ENCODE assay signal across 11 cellular contexts in the genomic region with DNA sequence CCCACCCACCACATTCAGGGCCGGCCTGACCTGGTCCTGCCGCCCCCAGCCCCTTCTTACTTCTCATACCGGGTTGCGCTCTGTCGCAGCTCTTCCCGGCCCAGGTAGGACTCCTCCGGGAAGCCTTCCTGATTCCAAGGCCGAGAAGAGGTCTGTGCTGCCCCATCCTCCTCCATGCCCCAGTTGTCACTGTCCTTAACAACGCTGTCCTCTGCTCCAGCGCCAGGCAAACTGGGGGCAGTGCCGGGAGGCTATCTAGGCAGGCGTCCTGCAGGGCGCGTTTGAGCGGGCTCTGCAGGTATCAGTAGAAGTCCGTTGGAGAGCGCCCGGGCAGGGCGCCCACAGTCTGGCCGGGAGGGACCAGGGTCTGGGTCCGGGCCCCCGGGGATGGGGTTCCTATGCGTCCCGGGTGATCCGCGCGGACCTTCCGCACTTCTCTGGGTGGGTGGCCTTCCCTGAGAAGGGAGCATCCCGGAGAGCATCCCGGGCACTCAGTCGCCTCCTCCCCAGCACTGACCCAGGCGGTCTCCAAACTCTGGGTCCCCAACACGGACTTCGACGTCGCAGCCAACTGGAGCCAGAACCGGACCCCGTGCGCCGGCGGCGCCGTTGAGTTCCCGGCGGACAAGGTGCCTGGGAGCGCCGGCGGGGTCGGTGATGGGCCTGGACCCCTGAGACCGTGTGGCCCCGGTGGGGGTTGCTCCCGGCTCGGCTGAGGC. TPM values are rescaled to one million over a fixed set of nuclear protein-coding genes. Genes with fewer than 3 reads are reported as not detected.
DNase-seq lines count a peak whose midpoint lies in the region; ATAC-seq, FAIRE-seq and TF ChIP-seq lines count a peak whose summit lies in the region.
"Had no signal": no experiment of that assay in that cellular context is flagged by ENCODE, and none has a peak within 500 bp of the region (broad histone marks: within the 10 kb centered on the region; RNA-seq: fewer than 3 reads in every experiment).

No MANE protein-coding gene starts in this region.

- TF ChIP-seq CTCF in keratinocyte (optimal IDR thresholded peaks at IDR 0.05 in 1 of 3, IDR thresholded peaks at IDR 0.05 in 1 of 3, conservative IDR thresholded peaks at IDR 0.05 in 1 of 3; ENCODE audit: extremely low read depth in 1 of 3, insufficient read depth in 2 of 3, low read length in 3 of 3) (no peak), suprapubic skin (IDR thresholded peaks at IDR 0.05) (no peak)

- no peak for TF ChIP-seq EP300 in suprapubic skin (IDR thresholded peaks at IDR 0.05)

- WGBS in suprapubic skin: 7% methylated on average over 39 of the region's 53 CpGs

- dilution Hi-C loops in keratinocyte (cut with MboI; ENCODE audit: extremely low pct_ligation_motif_present, low sequenced_read_pairs): no loop called here

- intact Hi-C loops in activated naive CD4-positive, alpha-beta T cell treated with anti-CD3 and anti-CD28 coated beads for 36 hours (cut with micrococcal nuclease): no loop called here

- H3K27ac Mint-ChIP-seq in activated naive CD4-positive, alpha-beta T cell treated with anti-CD3 and anti-CD28 coated beads for 36 hours: no peak overlapping the region
- no peak overlapping the region for H3K27ac Mint-ChIP-seq in activated naive CD8-positive, alpha-beta T cell treated with anti-CD3 and anti-CD28 coated beads, Interleukin-2, amount 10 ng/mL, durations not matched to agents 7 days and 5 days

- no peak for FAIRE-seq in keratinocyte (lab: Jason Lieb, UNC)

- H3K4me3 ChIP-seq in keratinocyte (ENCODE audit: control insufficient read depth in 2 of 3, extremely low read depth in 1 of 3, insufficient read depth in 2 of 3, low read depth in 1 of 3, low read length in 3 of 3) (peak overlapping the region; percentile 11 to 35 (median 29)), suprapubic skin (peak overlapping the region; percentile 31)

- H3K4me1 Mint-ChIP-seq in activated naive CD4-positive, alpha-beta T cell treated with anti-CD3 and anti-CD28 coated beads for 36 hours (ENCODE audit: low read depth): peaks cover 7% of the 10 kb centered on the region
- H3K4me1 Mint-ChIP-seq in activated naive CD8-positive, alpha-beta T cell treated with anti-CD3 and anti-CD28 coated beads, Interleukin-2, amount 10 ng/mL, durations not matched to agents 7 days and 5 days: peaks cover 2% of the 10 kb centered on the region

- H3K9me3 Mint-ChIP-seq in activated naive CD4-positive, alpha-beta T cell treated with anti-CD3 and anti-CD28 coated beads for 36 hours: no peaks in the 10 kb centered on the region
- H3K9me3 Mint-ChIP-seq in activated naive CD8-positive, alpha-beta T cell treated with anti-CD3 and anti-CD28 coated beads, Interleukin-2, amount 10 ng/mL, durations not matched to agents 7 days and 5 days: no peaks in the 10 kb centered on the region

- no peaks in the 10 kb centered on the region for H4K20me1 ChIP-seq in keratinocyte (ENCODE audit: control insufficient read depth, extremely low read depth, insufficient read depth, low read length)

- H3K9me3 ChIP-seq in keratinocyte (ENCODE audit: control insufficient read depth, low read depth, low read length) (peaks cover 1% of the 10 kb centered on the region), suprapubic skin (no peaks in the 10 kb centered on the region)

- H3K27me3 Mint-ChIP-seq in activated naive CD4-positive, alpha-beta T cell treated with anti-CD3 and anti-CD28 coated beads for 36 hours (ENCODE audit: low read depth): peaks cover 23% of the 10 kb centered on the region
- peaks cover 39% of the 10 kb centered on the region for H3K27me3 Mint-ChIP-seq in activated naive CD8-positive, alpha-beta T cell treated with anti-CD3 and anti-CD28 coated beads, Interleukin-2, amount 10 ng/mL, durations not matched to agents 7 days and 5 days

- CTCF ChIA-PET in activated naive CD4-positive, alpha-beta T cell treated with anti-CD3 and anti-CD28 coated beads for 36 hours (lab: Charles Lee): interaction anchor here (1.1 kb wide), 1 partner anchor 229 kb away, joined by 5 read pairs; no protein-coding TSS in a partner anchor

- no peak overlapping the region for H2AFZ ChIP-seq in keratinocyte (ENCODE audit: control insufficient read depth, low read length)

- POLR2A ChIA-PET in activated naive CD8-positive, alpha-beta T cell treated with anti-CD3 and anti-CD28 coated beads, Interleukin-2, amount 10 ng/mL, durations not matched to agents 7 days and 5 days (lab: Charles Lee): no interaction called here

- peak overlapping the region; percentile 37 for H3K4me3 Mint-ChIP-seq in activated naive CD4-positive, alpha-beta T cell treated with anti-CD3 and anti-CD28 coated beads for 36 hours
- peak overlapping the region; percentile 60 for H3K4me3 Mint-ChIP-seq in activated naive CD8-positive, alpha-beta T cell treated with anti-CD3 and anti-CD28 coated beads, Interleukin-2, amount 10 ng/mL, durations not matched to agents 7 days and 5 days

- peaks cover 19% of the 10 kb centered on the region for H3K4me1 ChIP-seq in keratinocyte (ENCODE audit: control insufficient read depth, extremely low read depth, insufficient read depth, low read length)
- H3K4me1 ChIP-seq in suprapubic skin: peaks cover 29% of the 10 kb centered on the region

- H3K4me2 ChIP-seq in keratinocyte (ENCODE audit: control insufficient read depth, extremely low read depth, insufficient read depth, low read depth, low read length): peak overlapping the region; percentile 74

- no peak for TF ChIP-seq POLR2A in suprapubic skin (IDR thresholded peaks at IDR 0.05)

- peak overlapping the region; percentile 33 for H3K9ac ChIP-seq in keratinocyte (ENCODE audit: control insufficient read depth, extremely low read depth, insufficient read depth, low read length)

- peaks cover 28% of the 10 kb centered on the region for H3K27me3 ChIP-seq in keratinocyte (ENCODE audit: control insufficient read depth, extremely low read depth, insufficient read depth, low read length)
- H3K27me3 ChIP-seq in suprapubic skin: peaks cover 40% of the 10 kb centered on the region

- no peaks in the 10 kb centered on the region for H3K79me2 ChIP-seq in keratinocyte (ENCODE audit: control insufficient read depth, insufficient read depth, low read length)

- no peaks in the 10 kb centered on the region for H3K36me3 Mint-ChIP-seq in activated naive CD4-positive, alpha-beta T cell treated with anti-CD3 and anti-CD28 coated beads for 36 hours (ENCODE audit: low read depth)
- H3K36me3 Mint-ChIP-seq in activated naive CD8-positive, alpha-beta T cell treated with anti-CD3 and anti-CD28 coated beads, Interleukin-2, amount 10 ng/mL, durations not matched to agents 7 days and 5 days: no peaks in the 10 kb centered on the region

- no peaks in the 10 kb centered on the region for H3K36me3 ChIP-seq in keratinocyte (ENCODE audit: control insufficient read depth in 2 of 2, extremely low read depth in 1 of 2, insufficient read depth in 2 of 2, low read length in 2 of 2)
- no peaks in the 10 kb centered on the region for H3K36me3 ChIP-seq in suprapubic skin

- H3K27ac ChIP-seq in keratinocyte (ENCODE audit: control insufficient read depth, insufficient read depth, low read length) (no peak overlapping the region), suprapubic skin (no peak overlapping the region)
- H3K27ac ChIP-seq: C4-2B, coronary artery had no signal

- no peak for ATAC-seq in activated naive CD8-positive, alpha-beta T cell treated with anti-CD3 and anti-CD28 coated beads, Interleukin-2, amount 10 ng/mL, durations not matched to agents 7 days and 5 days (ENCODE audit: low read depth)
- ATAC-seq in HG03097 (IDR thresholded peaks at IDR 0.05; ENCODE audit: low FRiP score, unreplicated experiment) (no peak), GM21717 (IDR thresholded peaks at IDR 0.05; ENCODE audit: unreplicated experiment) (no peak)

- H3K9me1 ChIP-seq in keratinocyte (ENCODE audit: control insufficient read depth, extremely low read depth, insufficient read depth, low read length): no peaks in the 10 kb centered on the region

- DNase-seq in activated naive CD4-positive, alpha-beta T cell treated with anti-CD3 and anti-CD28 coated beads for 36 hours: no peak
- DNase-seq in activated naive CD4-positive, alpha-beta T cell (lab: John Stamatoyannopoulos, UW): no peak
- DNase-seq in activated naive CD8-positive, alpha-beta T cell treated with anti-CD3 and anti-CD28 coated beads, Interleukin-2, amount 10 ng/mL, durations not matched to agents 7 days and 5 days: no peak
- DNase-seq in keratinocyte (ENCODE audit: low read depth, low spot score) (no peak), suprapubic skin (ENCODE audit: low spot score in 2 of 2) (no peak), COLO668 (lab: John Stamatoyannopoulos, UW; ENCODE audit: unreplicated experiment) (no peak)
- DNase-seq: Kasumi-1 had no signal

RNA-seq across cellular contexts. Expression of a gene that starts 0.9 kb away (rescaled TPM):
- total RNA-seq in activated naive CD4-positive, alpha-beta T cell treated with anti-CD3 and anti-CD28 coated beads for 36 hours: under 1 TPM; 0.33 to 0.37 TPM
- 1 to 10 TPM; 2.5 to 2.9 TPM for total RNA-seq in activated naive CD8-positive, alpha-beta T cell treated with anti-CD3 and anti-CD28 coated beads, Interleukin-2, amount 10 ng/mL, durations not matched to agents 7 days and 5 days
- polyA plus RNA-seq in keratinocyte: 0.14 to 0.31 TPM (median 0.22 TPM) in 3 replicates
- 0.11 TPM for polyA plus RNA-seq in keratinocyte (2011; ENCODE audit: low read depth)
- polyA plus RNA-seq in keratinocyte (2011; cell fraction: cytosol; rRNA removed): 0.17 and 0.21 TPM in 2 replicates
- polyA plus RNA-seq in keratinocyte (2011; cell fraction: nucleus; rRNA removed): 0.87 and 1.3 TPM in 2 replicates
- polyA plus RNA-seq in keratinocyte (2012; ENCODE audit: low replicate concordance): 0.73 and 1.8 TPM in 2 replicates
- 0.16 TPM in 1 of 3 replicates, not detected in the others for polyA minus RNA-seq in keratinocyte
- 1.2 TPM for polyA minus RNA-seq in keratinocyte (2011; cell fraction: cytosol; rRNA and poly(A)+ RNA removed)
- 0.23 and 1.8 TPM in 2 replicates for polyA minus RNA-seq in keratinocyte (2011; cell fraction: nucleus; rRNA and poly(A)+ RNA removed)
- total RNA-seq in suprapubic skin: 10 to 100 TPM; 10.6 to 11.8 (median 11.1) TPM
